1 cellular context compared by ENCODE assay signal in genomic region chrX:152637649-152638442, GRCh38.
TF ChIP-seq lines count a peak whose summit lies in the region.

TSS of gene GABRQ (plus strand) at chrX:152637895. CDS start at chrX:152638203, 308 bp downstream.

TF ChIP-seq in HepG2, 621 proteins besides CTCF, POLR2A, EP300 and RAD21 (continued from another document):
- TF ChIP-seq, protein P1, sequence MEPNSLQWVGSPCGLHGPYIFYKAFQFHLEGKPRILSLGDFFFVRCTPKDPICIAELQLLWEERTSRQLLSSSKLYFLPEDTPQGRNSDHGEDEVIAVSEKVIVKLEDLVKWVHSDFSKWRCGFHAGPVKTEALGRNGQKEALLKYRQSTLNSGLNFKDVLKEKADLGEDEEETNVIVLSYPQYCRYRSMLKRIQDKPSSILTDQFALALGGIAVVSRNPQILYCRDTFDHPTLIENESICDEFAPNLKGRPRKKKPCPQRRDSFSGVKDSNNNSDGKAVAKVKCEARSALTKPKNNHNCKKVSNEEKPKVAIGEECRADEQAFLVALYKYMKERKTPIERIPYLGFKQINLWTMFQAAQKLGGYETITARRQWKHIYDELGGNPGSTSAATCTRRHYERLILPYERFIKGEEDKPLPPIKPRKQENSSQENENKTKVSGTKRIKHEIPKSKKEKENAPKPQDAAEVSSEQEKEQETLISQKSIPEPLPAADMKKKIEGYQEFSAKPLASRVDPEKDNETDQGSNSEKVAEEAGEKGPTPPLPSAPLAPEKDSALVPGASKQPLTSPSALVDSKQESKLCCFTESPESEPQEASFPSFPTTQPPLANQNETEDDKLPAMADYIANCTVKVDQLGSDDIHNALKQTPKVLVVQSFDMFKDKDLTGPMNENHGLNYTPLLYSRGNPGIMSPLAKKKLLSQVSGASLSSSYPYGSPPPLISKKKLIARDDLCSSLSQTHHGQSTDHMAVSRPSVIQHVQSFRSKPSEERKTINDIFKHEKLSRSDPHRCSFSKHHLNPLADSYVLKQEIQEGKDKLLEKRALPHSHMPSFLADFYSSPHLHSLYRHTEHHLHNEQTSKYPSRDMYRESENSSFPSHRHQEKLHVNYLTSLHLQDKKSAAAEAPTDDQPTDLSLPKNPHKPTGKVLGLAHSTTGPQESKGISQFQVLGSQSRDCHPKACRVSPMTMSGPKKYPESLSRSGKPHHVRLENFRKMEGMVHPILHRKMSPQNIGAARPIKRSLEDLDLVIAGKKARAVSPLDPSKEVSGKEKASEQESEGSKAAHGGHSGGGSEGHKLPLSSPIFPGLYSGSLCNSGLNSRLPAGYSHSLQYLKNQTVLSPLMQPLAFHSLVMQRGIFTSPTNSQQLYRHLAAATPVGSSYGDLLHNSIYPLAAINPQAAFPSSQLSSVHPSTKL (CRISPR knock-in tag; IDR thresholded peaks at IDR 0.05): no peak
- TF ChIP-seq CEBPG (CRISPR knock-in tag; IDR thresholded peaks at IDR 0.05): no peak
